ENCODE assay signal across 3 cellular contexts in the genomic region with DNA sequence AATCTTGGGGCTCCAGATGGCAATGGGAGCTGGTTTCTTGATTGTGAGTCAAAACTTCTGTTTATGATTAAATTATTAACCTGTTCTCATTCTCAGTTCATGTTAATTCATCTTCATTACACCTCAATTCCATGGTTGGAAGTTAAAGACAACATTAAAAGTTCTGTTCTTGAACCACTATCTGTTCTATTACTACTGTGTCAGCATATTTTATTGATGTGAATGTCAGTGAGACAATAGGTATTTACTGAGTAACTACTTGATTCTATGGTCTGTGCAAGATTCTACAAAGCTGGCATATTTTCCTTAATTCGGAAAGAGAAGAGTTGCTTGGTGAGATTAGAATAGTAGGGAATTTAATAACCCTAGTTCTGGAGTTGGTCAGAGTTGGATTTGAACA.
TF ChIP-seq lines count a peak whose summit lies in the region.

No MANE protein-coding gene starts in this region.

TF ChIP-seq in A549, 52 proteins besides CTCF, POLR2A, EP300 and RAD21:
- TF ChIP-seq MAFK (IDR thresholded peaks at IDR 0.05; ENCODE audit: partially characterized antibody) (peak; percentile 94), TP53 (CRISPR knock-in tag; IDR thresholded peaks at IDR 0.05) (no peak)

TF ChIP-seq in IMR-90, 13 proteins besides CTCF, POLR2A, EP300 and RAD21:
- peak; percentile 88 for TF ChIP-seq MAFK (IDR thresholded peaks at IDR 0.05; ENCODE audit: low read depth, low read length)
- no peak for TF ChIP-seq FOS (IDR thresholded peaks at IDR 0.05; ENCODE audit: low read depth, low read length)
TF ChIP-seq in IMR-90: peak in this region for 1.

TF ChIP-seq in K562, 482 proteins besides CTCF, POLR2A, EP300 and RAD21 (continues in another document):
- 0 out of 2 replicates have a peak, but pooled peaks have one; percentile 25 for TF ChIP-seq TCF3 (CRISPR knock-in tag; IDR thresholded peaks at IDR 0.05)
- TF ChIP-seq PHTF2 (CRISPR knock-in tag; IDR thresholded peaks at IDR 0.05) = no peak
- TF ChIP-seq TSC22D4 (tag; IDR thresholded peaks at IDR 0.05) = no peak
- TF ChIP-seq, protein P1, sequence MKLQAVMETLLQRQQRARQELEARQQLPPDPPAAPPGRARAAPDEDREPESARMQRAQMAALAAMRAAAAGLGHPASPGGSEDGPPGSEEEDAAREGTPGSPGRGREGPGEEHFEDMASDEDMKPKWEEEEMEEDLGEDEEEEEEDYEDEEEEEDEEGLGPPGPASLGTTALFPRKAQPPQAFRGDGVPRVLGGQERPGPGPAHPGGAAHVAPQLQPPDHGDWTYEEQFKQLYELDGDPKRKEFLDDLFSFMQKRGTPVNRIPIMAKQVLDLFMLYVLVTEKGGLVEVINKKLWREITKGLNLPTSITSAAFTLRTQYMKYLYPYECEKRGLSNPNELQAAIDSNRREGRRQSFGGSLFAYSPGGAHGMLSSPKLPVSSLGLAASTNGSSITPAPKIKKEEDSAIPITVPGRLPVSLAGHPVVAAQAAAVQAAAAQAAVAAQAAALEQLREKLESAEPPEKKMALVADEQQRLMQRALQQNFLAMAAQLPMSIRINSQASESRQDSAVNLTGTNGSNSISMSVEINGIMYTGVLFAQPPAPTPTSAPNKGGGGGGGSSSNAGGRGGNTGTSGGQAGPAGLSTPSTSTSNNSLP (IDR thresholded peaks at IDR 0.05; ENCODE audit: borderline replicate concordance, low read depth, low read length) = no peak
- TF ChIP-seq ZNF316 (IDR thresholded peaks at IDR 0.05) = peak; percentile 82
- TF ChIP-seq ZFP36 (IDR thresholded peaks at IDR 0.05; ENCODE audit: low read depth, low read length, partially characterized antibody) = no peak
- no peak for TF ChIP-seq ZBED1 (IDR thresholded peaks at IDR 0.05)
- TF ChIP-seq, protein P2, sequence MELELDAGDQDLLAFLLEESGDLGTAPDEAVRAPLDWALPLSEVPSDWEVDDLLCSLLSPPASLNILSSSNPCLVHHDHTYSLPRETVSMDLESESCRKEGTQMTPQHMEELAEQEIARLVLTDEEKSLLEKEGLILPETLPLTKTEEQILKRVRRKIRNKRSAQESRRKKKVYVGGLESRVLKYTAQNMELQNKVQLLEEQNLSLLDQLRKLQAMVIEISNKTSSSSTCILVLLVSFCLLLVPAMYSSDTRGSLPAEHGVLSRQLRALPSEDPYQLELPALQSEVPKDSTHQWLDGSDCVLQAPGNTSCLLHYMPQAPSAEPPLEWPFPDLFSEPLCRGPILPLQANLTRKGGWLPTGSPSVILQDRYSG (tag; conservative IDR thresholded peaks at IDR 0.05; ENCODE audit: low read depth) = no peak
- no peak for TF ChIP-seq RB1 (IDR thresholded peaks at IDR 0.05; ENCODE audit: low read depth)
- no peak for TF ChIP-seq ILF3 (IDR thresholded peaks at IDR 0.05; ENCODE audit: borderline replicate concordance)
- peak; percentile 70 for TF ChIP-seq MAFF (IDR thresholded peaks at IDR 0.05; ENCODE audit: low read length)
- TF ChIP-seq NFE2L1 (tag; IDR thresholded peaks at IDR 0.05; ENCODE audit: borderline replicate concordance, low read depth) = no peak
- TF ChIP-seq, protein P3, sequence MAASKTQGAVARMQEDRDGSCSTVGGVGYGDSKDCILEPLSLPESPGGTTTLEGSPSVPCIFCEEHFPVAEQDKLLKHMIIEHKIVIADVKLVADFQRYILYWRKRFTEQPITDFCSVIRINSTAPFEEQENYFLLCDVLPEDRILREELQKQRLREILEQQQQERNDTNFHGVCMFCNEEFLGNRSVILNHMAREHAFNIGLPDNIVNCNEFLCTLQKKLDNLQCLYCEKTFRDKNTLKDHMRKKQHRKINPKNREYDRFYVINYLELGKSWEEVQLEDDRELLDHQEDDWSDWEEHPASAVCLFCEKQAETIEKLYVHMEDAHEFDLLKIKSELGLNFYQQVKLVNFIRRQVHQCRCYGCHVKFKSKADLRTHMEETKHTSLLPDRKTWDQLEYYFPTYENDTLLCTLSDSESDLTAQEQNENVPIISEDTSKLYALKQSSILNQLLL (CRISPR knock-in tag; IDR thresholded peaks at IDR 0.05; ENCODE audit: borderline replicate concordance) = no peak
- no peak for TF ChIP-seq ZNF384 (IDR thresholded peaks at IDR 0.05; ENCODE audit: low read depth, low read length)
- TF ChIP-seq SNRNP70 (optimal IDR thresholded peaks at IDR 0.05; ENCODE audit: low read depth, low read length) = no peak
- TF ChIP-seq SRSF7 (optimal IDR thresholded peaks at IDR 0.05; ENCODE audit: low read depth, low read length) = no peak
- TF ChIP-seq, protein P4, sequence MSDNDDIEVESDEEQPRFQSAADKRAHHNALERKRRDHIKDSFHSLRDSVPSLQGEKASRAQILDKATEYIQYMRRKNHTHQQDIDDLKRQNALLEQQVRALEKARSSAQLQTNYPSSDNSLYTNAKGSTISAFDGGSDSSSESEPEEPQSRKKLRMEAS (CRISPR knock-in tag; IDR thresholded peaks at IDR 0.05) = no peak
- TF ChIP-seq SIX5 (IDR thresholded peaks at IDR 0.05; ENCODE audit: borderline replicate concordance in 1 of 2, insufficient read depth in 1 of 2, low read depth in 1 of 2, low read length in 2 of 2) = no peak
- TF ChIP-seq SAFB (IDR thresholded peaks at IDR 0.05; ENCODE audit: borderline replicate concordance, low read depth, low read length) = no peak
- peak; percentile 38; the same call in 1 of the 2 replicates for TF ChIP-seq FOSL1 (tag; conservative IDR thresholded peaks at IDR 0.05)
- no peak for TF ChIP-seq TGIF2 (CRISPR knock-in tag; IDR thresholded peaks at IDR 0.05)
- no peak for TF ChIP-seq TEAD2 (tag; IDR thresholded peaks at IDR 0.05)
- peak; percentile 70; the same call in 1 of the 2 replicates for TF ChIP-seq MAFK (IDR thresholded peaks at IDR 0.05; ENCODE audit: low read length)
- no peak for TF ChIP-seq ZNF778 (CRISPR knock-in tag; IDR thresholded peaks at IDR 0.05)
- TF ChIP-seq, protein P5, sequence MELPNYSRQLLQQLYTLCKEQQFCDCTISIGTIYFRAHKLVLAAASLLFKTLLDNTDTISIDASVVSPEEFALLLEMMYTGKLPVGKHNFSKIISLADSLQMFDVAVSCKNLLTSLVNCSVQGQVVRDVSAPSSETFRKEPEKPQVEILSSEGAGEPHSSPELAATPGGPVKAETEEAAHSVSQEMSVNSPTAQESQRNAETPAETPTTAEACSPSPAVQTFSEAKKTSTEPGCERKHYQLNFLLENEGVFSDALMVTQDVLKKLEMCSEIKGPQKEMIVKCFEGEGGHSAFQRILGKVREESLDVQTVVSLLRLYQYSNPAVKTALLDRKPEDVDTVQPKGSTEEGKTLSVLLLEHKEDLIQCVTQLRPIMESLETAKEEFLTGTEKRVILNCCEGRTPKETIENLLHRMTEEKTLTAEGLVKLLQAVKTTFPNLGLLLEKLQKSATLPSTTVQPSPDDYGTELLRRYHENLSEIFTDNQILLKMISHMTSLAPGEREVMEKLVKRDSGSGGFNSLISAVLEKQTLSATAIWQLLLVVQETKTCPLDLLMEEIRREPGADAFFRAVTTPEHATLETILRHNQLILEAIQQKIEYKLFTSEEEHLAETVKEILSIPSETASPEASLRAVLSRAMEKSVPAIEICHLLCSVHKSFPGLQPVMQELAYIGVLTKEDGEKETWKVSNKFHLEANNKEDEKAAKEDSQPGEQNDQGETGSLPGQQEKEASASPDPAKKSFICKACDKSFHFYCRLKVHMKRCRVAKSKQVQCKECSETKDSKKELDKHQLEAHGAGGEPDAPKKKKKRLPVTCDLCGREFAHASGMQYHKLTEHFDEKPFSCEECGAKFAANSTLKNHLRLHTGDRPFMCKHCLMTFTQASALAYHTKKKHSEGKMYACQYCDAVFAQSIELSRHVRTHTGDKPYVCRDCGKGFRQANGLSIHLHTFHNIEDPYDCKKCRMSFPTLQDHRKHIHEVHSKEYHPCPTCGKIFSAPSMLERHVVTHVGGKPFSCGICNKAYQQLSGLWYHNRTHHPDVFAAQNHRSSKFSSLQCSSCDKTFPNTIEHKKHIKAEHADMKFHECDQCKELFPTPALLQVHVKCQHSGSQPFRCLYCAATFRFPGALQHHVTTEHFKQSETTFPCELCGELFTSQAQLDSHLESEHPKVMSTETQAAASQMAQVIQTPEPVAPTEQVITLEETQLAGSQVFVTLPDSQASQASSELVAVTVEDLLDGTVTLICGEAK (IDR thresholded peaks at IDR 0.05) = no peak
- TF ChIP-seq, protein P5 (CRISPR knock-in tag; IDR thresholded peaks at IDR 0.05) = no peak
- no peak for TF ChIP-seq TBL1XR1 (IDR thresholded peaks at IDR 0.05; ENCODE audit: low read length in 2 of 2)
- TF ChIP-seq C11orf30 (IDR thresholded peaks at IDR 0.05; ENCODE audit: low read depth) = peak; percentile 65
- TF ChIP-seq ZNF764 (CRISPR knock-in tag; IDR thresholded peaks at IDR 0.05; ENCODE audit: low read depth) = no peak
- no peak for TF ChIP-seq SNIP1 (IDR thresholded peaks at IDR 0.05; ENCODE audit: low read depth)
- TF ChIP-seq, protein P6, sequence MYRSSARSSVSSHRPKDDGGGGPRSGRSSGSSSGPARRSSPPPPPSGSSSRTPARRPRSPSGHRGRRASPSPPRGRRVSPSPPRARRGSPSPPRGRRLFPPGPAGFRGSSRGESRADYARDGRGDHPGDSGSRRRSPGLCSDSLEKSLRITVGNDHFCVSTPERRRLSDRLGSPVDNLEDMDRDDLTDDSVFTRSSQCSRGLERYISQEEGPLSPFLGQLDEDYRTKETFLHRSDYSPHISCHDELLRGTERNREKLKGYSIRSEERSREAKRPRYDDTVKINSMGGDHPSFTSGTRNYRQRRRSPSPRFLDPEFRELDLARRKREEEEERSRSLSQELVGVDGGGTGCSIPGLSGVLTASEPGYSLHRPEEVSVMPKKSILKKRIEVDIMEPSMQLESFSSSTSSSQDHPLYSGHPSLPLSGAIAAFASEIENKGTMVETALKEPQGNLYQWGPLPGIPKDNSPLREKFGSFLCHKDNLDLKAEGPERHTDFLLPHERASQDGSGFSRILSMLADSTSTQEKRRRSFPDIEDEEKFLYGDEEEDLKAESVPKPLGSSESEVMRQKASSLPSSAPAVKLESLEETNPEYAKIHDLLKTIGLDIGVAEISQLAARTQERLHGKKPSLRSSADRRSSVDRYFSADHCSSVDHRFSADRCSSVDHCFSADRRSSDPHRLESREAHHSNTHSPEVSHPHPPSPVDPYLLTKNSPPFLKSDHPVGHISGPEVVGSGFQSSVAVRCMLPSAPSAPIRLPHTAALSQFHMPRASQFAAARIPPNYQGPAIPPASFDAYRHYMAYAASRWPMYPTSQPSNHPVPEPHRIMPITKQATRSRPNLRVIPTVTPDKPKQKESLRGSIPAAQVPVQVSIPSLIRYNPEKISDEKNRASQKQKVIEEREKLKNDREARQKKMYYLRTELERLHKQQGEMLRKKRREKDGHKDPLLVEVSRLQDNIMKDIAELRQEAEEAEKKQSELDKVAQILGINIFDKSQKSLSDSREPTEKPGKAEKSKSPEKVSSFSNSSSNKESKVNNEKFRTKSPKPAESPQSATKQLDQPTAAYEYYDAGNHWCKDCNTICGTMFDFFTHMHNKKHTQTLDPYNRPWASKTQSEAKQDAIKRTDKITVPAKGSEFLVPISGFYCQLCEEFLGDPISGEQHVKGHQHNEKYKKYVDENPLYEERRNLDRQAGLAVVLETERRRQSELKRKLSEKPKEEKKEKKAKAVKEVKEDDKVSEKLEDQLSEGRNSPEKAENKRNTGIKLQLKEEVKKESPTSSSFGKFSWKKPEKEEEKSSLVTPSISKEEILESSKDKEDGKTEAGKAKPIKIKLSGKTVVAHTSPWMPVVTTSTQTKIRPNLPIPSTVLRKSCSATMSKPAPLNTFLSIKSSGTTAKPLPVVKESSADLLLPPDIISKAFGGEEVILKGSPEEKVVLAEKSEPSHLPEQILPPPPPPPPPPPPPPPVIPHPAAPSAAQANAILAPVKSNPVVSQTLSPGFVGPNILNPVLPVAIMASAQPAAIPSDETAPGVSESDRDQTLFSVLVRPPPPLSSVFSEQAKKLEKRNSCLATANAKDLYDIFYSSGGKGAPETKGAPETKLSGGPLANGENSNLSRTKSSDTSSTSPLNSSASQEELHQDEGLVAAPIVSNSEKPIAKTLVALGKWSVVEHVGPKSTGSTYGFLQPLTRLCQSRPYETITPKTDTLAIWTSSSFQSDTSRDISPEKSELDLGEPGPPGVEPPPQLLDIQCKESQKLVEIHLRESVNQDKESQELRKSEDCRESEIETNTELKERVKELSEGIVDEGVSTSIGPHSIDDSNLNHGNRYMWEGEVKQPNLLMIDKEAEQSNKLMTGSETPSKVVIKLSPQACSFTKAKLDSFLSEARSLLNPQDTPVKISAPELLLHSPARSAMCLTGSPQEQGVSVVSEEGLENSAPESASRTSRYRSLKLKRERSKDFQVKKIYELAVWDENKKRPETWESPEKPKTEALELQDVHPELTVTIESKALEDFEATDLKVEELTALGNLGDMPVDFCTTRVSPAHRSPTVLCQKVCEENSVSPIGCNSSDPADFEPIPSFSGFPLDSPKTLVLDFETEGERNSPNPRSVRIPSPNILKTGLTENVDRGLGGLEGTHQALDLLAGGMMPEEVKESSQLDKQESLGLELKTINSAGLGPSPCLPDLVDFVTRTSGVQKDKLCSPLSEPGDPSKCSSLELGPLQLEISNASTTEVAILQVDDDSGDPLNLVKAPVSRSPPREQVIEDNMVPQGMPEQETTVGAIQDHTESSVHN (IDR thresholded peaks at IDR 0.05; ENCODE audit: borderline replicate concordance in 1 of 2, low read depth in 1 of 2) = no peak
- TF ChIP-seq GTF2A2 (tag; IDR thresholded peaks at IDR 0.05) = no peak
- no peak for TF ChIP-seq CXXC5 (CRISPR knock-in tag; IDR thresholded peaks at IDR 0.05)
- peak; percentile 37 for TF ChIP-seq MAFG (tag; conservative IDR thresholded peaks at IDR 0.05)
- no peak for TF ChIP-seq ZNF79 (CRISPR knock-in tag; IDR thresholded peaks at IDR 0.05; ENCODE audit: low read depth)
- no peak for TF ChIP-seq NR4A1 (CRISPR knock-in tag; IDR thresholded peaks at IDR 0.05)
- TF ChIP-seq NR4A1 (tag; IDR thresholded peaks at IDR 0.05) = no peak
- TF ChIP-seq POLR2AphosphoS5 (IDR thresholded peaks at IDR 0.05; ENCODE audit: control insufficient read depth, insufficient read depth, low read depth, low read length) = no peak
- TF ChIP-seq SRSF1 (IDR thresholded peaks at IDR 0.05; ENCODE audit: low read depth, low read length) = no peak
- no peak for TF ChIP-seq HDAC3 (IDR thresholded peaks at IDR 0.05; ENCODE audit: borderline replicate concordance, partially characterized antibody)
